ENCODE assay signal across 18 cellular contexts in genomic region chr20:3167738-3168078, GRCh38. TPM values are rescaled to one million over a fixed set of nuclear protein-coding genes. Genes with fewer than 3 reads are reported as not detected.
DNase-seq lines count a peak whose midpoint lies in the region; ATAC-seq and TF ChIP-seq lines count a peak whose summit lies in the region.
"Had no signal": no experiment of that assay in that cellular context is flagged by ENCODE, and none has a peak within 500 bp of the region (broad histone marks: within the 10 kb centered on the region; RNA-seq: fewer than 3 reads in every experiment).

No MANE protein-coding gene starts in this region.

- H3K4me3 ChIP-seq in left ventricle myocardium inferior (peak overlapping the region; percentile 63), epithelial cell of proximal tubule (ENCODE audit: low read depth, low read length) (peak overlapping the region; percentile 39), mucosa of descending colon (no peak overlapping the region), upper lobe of left lung (peak overlapping the region in 3 of 4 donors; percentile 47 to 55 (median 50))
- H3K4me3 ChIP-seq: ascending aorta, uterus had no signal

- WGBS in upper lobe of left lung, 2 donors: 33 to 81% methylated on average over 11 to 12 of the region's 25 CpGs

- peaks cover 26% of the 10 kb centered on the region for H3K4me1 ChIP-seq in left ventricle myocardium inferior
- H3K4me1 ChIP-seq in mucosa of descending colon (ENCODE audit: low read depth): peaks cover 4% of the 10 kb centered on the region
- peaks cover 4 to 20% (median 13%) of the 10 kb centered on the region in 4 donors for H3K4me1 ChIP-seq in upper lobe of left lung
- H3K4me1 ChIP-seq: uterus had no signal

- intact Hi-C loops in left ventricle myocardium inferior (cut with micrococcal nuclease) (no loop called here), Right ventricle myocardium inferior (cut with DNase I) (loop anchor here (5.0 kb wide), 1 partner anchor 35 kb away; the partner anchor contains the start of gene DDRGK1), mucosa of descending colon (cut with DNase I, micrococcal nuclease) (no loop called here)

- H3K9me3 ChIP-seq in left ventricle myocardium inferior (replicated peaks): no peaks in the 10 kb centered on the region
- no peaks in the 10 kb centered on the region for H3K9me3 ChIP-seq in mucosa of descending colon
- no peaks in the 10 kb centered on the region for H3K9me3 ChIP-seq in upper lobe of left lung
- H3K9me3 ChIP-seq: ascending aorta, uterus had no signal

- H3K36me3 ChIP-seq in left ventricle myocardium inferior: no peaks in the 10 kb centered on the region
- H3K36me3 ChIP-seq in mucosa of descending colon (ENCODE audit: low read depth): no peaks in the 10 kb centered on the region
- peaks cover 0 to 9% (median 0%) of the 10 kb centered on the region in 4 donors for H3K36me3 ChIP-seq in upper lobe of left lung
- H3K36me3 ChIP-seq: ascending aorta, uterus had no signal

- TF ChIP-seq EP300 in upper lobe of left lung (IDR thresholded peaks at IDR 0.05): no peak

- DNase-seq in left ventricle myocardium inferior (no peak), Right ventricle myocardium inferior (ENCODE audit: missing footprints) (no peak), epithelial cell of proximal tubule (ENCODE audit: low read depth) (no peak), mucosa of descending colon (peak in 1 of 3 donors; percentile 47), upper lobe of left lung (no peak), cerebellar nuclear complex (lab: John Stamatoyannopoulos, UW) (no peak), KG1 (lab: John Stamatoyannopoulos, UW) (no peak), NCI-H226 (no peak)
- DNase-seq: CD8-positive, alpha-beta T cell; immature natural killer cell; KBM-7; midbrain; NCI-H1092 treated with DMSO at 0.1 percent for 48 hours; occipital lobe; SW 1271; uterus had no signal

- no peak for TF ChIP-seq POLR2A in upper lobe of left lung (IDR thresholded peaks at IDR 0.05)

- H3K27me3 ChIP-seq in left ventricle myocardium inferior (ENCODE audit: low read depth) (no peaks in the 10 kb centered on the region), upper lobe of left lung (peaks cover 0 to 9% (median 2%) of the 10 kb centered on the region in 4 donors)
- H3K27me3 ChIP-seq: ascending aorta, uterus had no signal

- H3K27ac ChIP-seq in left ventricle myocardium inferior (replicated peaks) (peak overlapping the region; percentile 40), upper lobe of left lung (peak overlapping the region; percentile 38 to 77 (median 64))
- H3K27ac ChIP-seq: ascending aorta, uterus had no signal

- no peak for ATAC-seq in Right ventricle myocardium inferior
- peak; percentile 8 for ATAC-seq in mucosa of descending colon
- no peak for ATAC-seq in upper lobe of left lung (ENCODE audit: low FRiP score in 2 of 2)
- ATAC-seq: CD8-positive, alpha-beta T cell; stimulated activated memory B cell treated with anti-CD40 and anti-IgM and Interleukin-4, amounts not matched to agents 10 μg/mL and 1 μg/mL and 100 μg/mL, for 72 hours had no signal

- no peak for TF ChIP-seq CTCF in left ventricle myocardium inferior (IDR thresholded peaks at IDR 0.05; ENCODE audit: borderline replicate concordance)
- no peak for TF ChIP-seq CTCF in epithelial cell of proximal tubule (conservative IDR thresholded peaks at IDR 0.05; ENCODE audit: low read depth, low read length)
- no peak for TF ChIP-seq CTCF in mucosa of descending colon (IDR thresholded peaks at IDR 0.05)
- no peak for TF ChIP-seq CTCF in upper lobe of left lung (IDR thresholded peaks at IDR 0.05)

RNA-seq across cellular contexts. Expression of gene LZTS3, which starts 5.6 kb away (rescaled TPM):
- total RNA-seq in left ventricle myocardium inferior: 13.4 TPM
- 19.6 TPM for total RNA-seq in Right ventricle myocardium inferior
- 3.1 and 15.8 TPM in 2 replicates for total RNA-seq in epithelial cell of proximal tubule
- 1 to 10 TPM; 4.2 to 9.9 (median 8.0) TPM for total RNA-seq in mucosa of descending colon
- total RNA-seq in upper lobe of left lung: 10 to 100 TPM; 19.1 to 52.2 (median 31.1) TPM

RNA-seq across cellular contexts. Expression of gene FASTKD5, which starts 8.0 kb away (rescaled TPM):
- 27.8 TPM for total RNA-seq in left ventricle myocardium inferior
- 27.9 TPM for total RNA-seq in Right ventricle myocardium inferior
- total RNA-seq in epithelial cell of proximal tubule: 15.3 and 21.8 TPM in 2 replicates
- total RNA-seq in mucosa of descending colon: 10 to 100 TPM; 15.5 to 17.7 (median 16.0) TPM
- 10 to 100 TPM; 10.1 to 24.3 (median 16.5) TPM for total RNA-seq in upper lobe of left lung

RNA-seq across cellular contexts. Expression of gene UBOX5, which starts 8.0 kb away (rescaled TPM):
- total RNA-seq in left ventricle myocardium inferior (3.1 TPM), Right ventricle myocardium inferior (2.4 TPM), epithelial cell of proximal tubule (3.6 and 4.3 TPM in 2 replicates), mucosa of descending colon (1 to 10 TPM; 5.9 to 9.2 (median 8.5) TPM), upper lobe of left lung (10 to 100 TPM in 1 of 6 donors, 1 to 10 TPM in 5; 5.3 to 10.5 (median 7.3) TPM)

RNA-seq across cellular contexts. Expression of gene DDRGK1, which starts 36.8 kb away (rescaled TPM):
- 30.0 TPM for total RNA-seq in left ventricle myocardium inferior
- total RNA-seq in Right ventricle myocardium inferior: 36.5 TPM
- total RNA-seq in epithelial cell of proximal tubule: 63.5 and 80.7 TPM in 2 replicates
- total RNA-seq in mucosa of descending colon: 10 to 100 TPM; 51.3 to 80.3 (median 62.9) TPM
- 100 to 1,000 TPM in 5 of 6 donors, 10 to 100 TPM in 1; 90.2 to 192 (median 110) TPM for total RNA-seq in upper lobe of left lung

RNA-seq across cellular contexts. Expression of gene ITPA, which starts 41.6 kb away (rescaled TPM):
- total RNA-seq in left ventricle myocardium inferior: 17.2 TPM
- total RNA-seq in Right ventricle myocardium inferior: 21.4 TPM
- total RNA-seq in epithelial cell of proximal tubule: 68.3 and 106 TPM in 2 replicates
- 10 to 100 TPM; 29.8 to 44.7 (median 43.8) TPM for total RNA-seq in mucosa of descending colon
- total RNA-seq in upper lobe of left lung: 10 to 100 TPM; 31.5 to 58.5 (median 43.3) TPM
